ENCODE assay signal across 20 cellular contexts in the genomic region with DNA sequence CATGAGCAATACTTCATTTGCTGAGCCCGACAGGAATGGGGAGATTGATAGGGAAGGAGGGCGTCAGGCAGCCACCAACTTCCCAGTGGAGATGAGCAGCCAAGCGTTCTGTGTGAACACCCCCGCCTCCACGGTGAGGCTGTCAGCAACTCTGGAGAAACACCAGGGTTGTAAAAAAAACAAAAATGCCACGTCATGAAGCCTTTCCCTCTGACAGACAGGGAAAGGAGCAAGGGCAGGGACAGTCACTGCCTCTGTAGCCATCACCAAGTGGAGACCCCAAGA. TPM values are rescaled to one million over a fixed set of nuclear protein-coding genes. Genes with fewer than 3 reads are reported as not detected.
DNase-seq lines count a peak whose midpoint lies in the region; ATAC-seq and TF ChIP-seq lines count a peak whose summit lies in the region.
"Had no signal": no experiment of that assay in that cellular context is flagged by ENCODE, and none has a peak within 500 bp of the region (broad histone marks: within the 10 kb centered on the region; RNA-seq: fewer than 3 reads in every experiment).

No MANE protein-coding gene starts in this region.

- WGBS in aorta, 2 donors: 88 to 89% methylated on average over 6 of the region's 6 CpGs

- no peak overlapping the region for H3K27ac ChIP-seq in aorta (ENCODE audit: low read depth in 1 of 2, low read length in 2 of 2)
- H3K27ac ChIP-seq: gastrocnemius medialis, SJCRH30 had no signal

- no peak for TF ChIP-seq CTCF in fibroblast of mammary gland (conservative IDR thresholded peaks at IDR 0.05; ENCODE audit: control insufficient read depth, insufficient read depth, low read depth, low read length)
- no peak for TF ChIP-seq CTCF in neural crest cell (conservative IDR thresholded peaks at IDR 0.05)

- H3K36me3 ChIP-seq in aorta (ENCODE audit: control insufficient read depth in 1 of 2, insufficient read depth in 2 of 2, low read length in 1 of 2): peaks cover 0 to 10% of the 10 kb centered on the region in 2 donors

- H3K4me3 ChIP-seq in fibroblast of mammary gland (ENCODE audit: control insufficient read depth, low read depth, low read length): no peak overlapping the region
- H3K4me3 ChIP-seq in aorta (ENCODE audit: low read length in 2 of 2): no peak overlapping the region
- H3K4me3 ChIP-seq: gastrocnemius medialis, lung, SJCRH30 had no signal

- H3K36me3 Mint-ChIP-seq in neural crest cell (ENCODE audit: low read depth): peaks cover 20% of the 10 kb centered on the region

- peaks cover 37% of the 10 kb centered on the region for H3K4me1 Mint-ChIP-seq in neural crest cell
- H3K4me1 Mint-ChIP-seq: activated B cell treated with CpG ODN at 0.5 μM for 24 hours had no signal

- no peak overlapping the region for H3K4me3 Mint-ChIP-seq in neural crest cell
- H3K4me3 Mint-ChIP-seq: activated B cell treated with CpG ODN at 0.5 μM for 24 hours; activated CD8-positive, alpha-beta T cell treated with anti-CD3 and anti-CD28 coated beads, Interleukin-2, amount 10 ng/mL, durations not matched to agents 7 days and 5 days; T-helper 1 cell treated with Interleukin-12 subunit alpha and Interleukin-12 subunit beta and Interleukin-4 antibody, amounts not matched to agents 30 μg/mL and 1 μg/mL, for 36 hours had no signal

- intact Hi-C loops in aorta (cut with DNase I): no loop called here

- peak; percentile 80 for DNase-seq in Ammon's horn (ENCODE audit: low spot score)
- DNase-seq in fibroblast of mammary gland (ENCODE audit: low read depth): peak; percentile 52
- DNase-seq in neural crest cell (ENCODE audit: low read depth, low spot score): no peak
- DNase-seq in aorta: no peak
- DNase-seq in pons (ENCODE audit: low spot score): no peak
- DNase-seq: activated B cell treated with CpG ODN at 0.5 μM for 24 hours; activated CD8-positive, alpha-beta T cell treated with anti-CD3 and anti-CD28 coated beads, Interleukin-2, amount 10 ng/mL, durations not matched to agents 7 days and 5 days; gastrocnemius medialis; NCI-H1417 treated with DMSO at 0.1 percent for 48 hours; NCI-H2171; NCI-H748 treated with DMSO at 0.1 percent for 48 hours; SJCRH30; stimulated activated CD4-positive, alpha-beta T cell treated with anti-CD3 and anti-CD28 coated beads, Interleukin-15, amount 100 ng/mL, for 24 hours; stimulated activated naive CD4-positive, alpha-beta T cell treated with Interleukin-2 at 50 U/mL for 16 hours; trophoblast cell had no signal

- H3K27me3 Mint-ChIP-seq in neural crest cell (ENCODE audit: low read depth): no peaks in the 10 kb centered on the region
- H3K27me3 Mint-ChIP-seq: activated B cell treated with CpG ODN at 0.5 μM for 24 hours had no signal

- no peaks in the 10 kb centered on the region for H3K9me3 ChIP-seq in aorta (ENCODE audit: control insufficient read depth, low read length)
- H3K9me3 ChIP-seq: gastrocnemius medialis, SJCRH30 had no signal

- no peaks in the 10 kb centered on the region for H3K27me3 ChIP-seq in aorta (ENCODE audit: control insufficient read depth in 1 of 2, insufficient read depth in 2 of 2, low read length in 1 of 2)
- H3K27me3 ChIP-seq: gastrocnemius medialis, SJCRH30 had no signal

- no peaks in the 10 kb centered on the region for H3K9me3 Mint-ChIP-seq in neural crest cell
- H3K9me3 Mint-ChIP-seq: activated B cell treated with CpG ODN at 0.5 μM for 24 hours; T-helper 1 cell treated with Interleukin-12 subunit alpha and Interleukin-12 subunit beta and Interleukin-4 antibody, amounts not matched to agents 30 μg/mL and 1 μg/mL, for 36 hours had no signal

- peak overlapping the region; percentile 17 for H3K27ac Mint-ChIP-seq in neural crest cell (ENCODE audit: unreplicated experiment)
- H3K27ac Mint-ChIP-seq: activated B cell treated with CpG ODN at 0.5 μM for 24 hours; activated CD8-positive, alpha-beta T cell treated with anti-CD3 and anti-CD28 coated beads, Interleukin-2, amount 10 ng/mL, durations not matched to agents 7 days and 5 days; T-helper 1 cell treated with Interleukin-12 subunit alpha and Interleukin-12 subunit beta and Interleukin-4 antibody, amounts not matched to agents 30 μg/mL and 1 μg/mL, for 36 hours had no signal

- H3K4me1 ChIP-seq in aorta (ENCODE audit: control insufficient read depth in 1 of 2, insufficient read depth in 2 of 2, low read length in 2 of 2): no peaks in the 10 kb centered on the region

- ATAC-seq in aorta (ENCODE audit: low FRiP score) (no peak), GM21529 (IDR thresholded peaks at IDR 0.05; ENCODE audit: unreplicated experiment) (no peak), HG03280 (IDR thresholded peaks at IDR 0.05; ENCODE audit: unreplicated experiment) (no peak)
- ATAC-seq: activated CD8-positive, alpha-beta T cell treated with anti-CD3 and anti-CD28 coated beads, Interleukin-2, amount 10 ng/mL, durations not matched to agents 7 days and 5 days; gastrocnemius medialis had no signal

TF ChIP-seq in PFSK-1, 5 proteins besides CTCF, POLR2A, EP300 and RAD21:
- TF ChIP-seq SIN3A (IDR thresholded peaks at IDR 0.05; ENCODE audit: borderline replicate concordance, insufficient read depth, low read length): no peak
- TF ChIP-seq POLR2AphosphoS5 (IDR thresholded peaks at IDR 0.05; ENCODE audit: low read depth, low read length): no peak
- TF ChIP-seq TAF1 (IDR thresholded peaks at IDR 0.05; ENCODE audit: borderline replicate concordance, insufficient read depth, low read length): no peak
- peak; percentile 74 for TF ChIP-seq FOXP2 (optimal IDR thresholded peaks at IDR 0.05; ENCODE audit: borderline replicate concordance, extremely low read depth, extremely low read length, insufficient read depth)

RNA-seq across cellular contexts. Expression of gene TLE3, which starts 36.7 kb away (rescaled TPM):
- polyA plus RNA-seq in PFSK-1 (2012; ENCODE audit: insufficient read length, low read depth): 150 TPM
- total RNA-seq in neural crest cell (81.3 and 89.9 TPM in 2 replicates), aorta (10 to 100 TPM; 43.0 to 89.9 TPM)
- 10 to 100 TPM in 1 of 2 donors, 1 to 10 TPM in 1; 8.3 to 13.4 TPM for polyA plus RNA-seq in aorta

Comparison
In these comparisons a context has a peak if more than half of its experiments do, and no peak if none do; other contexts are left out.
1. DNase-seq: peak in Ammon's horn (single experiment) and fibroblast of mammary gland (single experiment); none in neural crest cell (single experiment), aorta (0 of 2) and pons (single experiment).